In genomic region chr18:12857215-12857924, GRCh38 we compare ENCODE assay signal across 12 cellular contexts. TPM values are rescaled to one million over a fixed set of nuclear protein-coding genes. Genes with fewer than 3 reads are reported as not detected.
A peak's percentile ranks its signal among the peaks of the same experiment; 100 is the strongest.
DNase-seq lines count a peak whose midpoint lies in the region; TF ChIP-seq lines count a peak whose summit lies in the region.
"Had no signal": no experiment of that assay in that cellular context is flagged by ENCODE, and none has a peak within 500 bp of the region (broad histone marks: within the 10 kb centered on the region; RNA-seq: fewer than 3 reads in every experiment).

No MANE protein-coding gene starts in this region.

- H3K79me2 ChIP-seq in KMS-11 (ENCODE audit: insufficient read depth, low read depth) (peaks cover 82% of the 10 kb centered on the region), neural progenitor cell (ENCODE audit: low read depth) (peaks cover 68% of the 10 kb centered on the region)

- peaks cover 8% of the 10 kb centered on the region for H3F3A ChIP-seq in neural progenitor cell (ENCODE audit: low read depth)

- H3K4me3 ChIP-seq in GM06990 (replicated peaks; ENCODE audit: low read depth, low read length), result no peak overlapping the region
- no peak overlapping the region for H3K4me3 ChIP-seq in KMS-11 (IDR thresholded peaks at IDR 0.05; ENCODE audit: insufficient read depth, low read depth, low read length)
- no peak overlapping the region for H3K4me3 ChIP-seq in neural progenitor cell
- H3K4me3 ChIP-seq: colonic mucosa had no signal

- H3K36me3 ChIP-seq in GM06990 (ENCODE audit: control insufficient read depth, insufficient read depth, low read length), result no peaks in the 10 kb centered on the region
- H3K36me3 ChIP-seq in KMS-11 (ENCODE audit: insufficient read depth), result no peaks in the 10 kb centered on the region
- no peaks in the 10 kb centered on the region for H3K36me3 ChIP-seq in neural progenitor cell
- H3K36me3 ChIP-seq: colonic mucosa had no signal

- no peak overlapping the region for H2AFZ ChIP-seq in KMS-11 (ENCODE audit: low read depth)
- H2AFZ ChIP-seq in neural progenitor cell (replicated peaks), result no peak overlapping the region

- intact Hi-C loops in activated T-helper 1 cell treated with anti-CD3 and anti-CD28 coated beads, Interleukin-12 subunit alpha, Interleukin-12 subunit beta, Interleukin-2, Interleukin-4 antibody, amounts not matched to agents 30 ng/mL and 10 ng/mL and 1 ng/mL, durations not matched to agents 14 hours and 24 hours and 36 hours (cut with micrococcal nuclease), result loop anchor here (1.0 to 5.0 kb wide), 3 partner anchors 18 to 35 kb away; no protein-coding TSS in a partner anchor

- H3K4me1 ChIP-seq in KMS-11 (ENCODE audit: low read depth, poor library complexity, severe bottlenecking) (peaks cover 66% of the 10 kb centered on the region), neural progenitor cell (peaks cover 9% of the 10 kb centered on the region)
- H3K4me1 ChIP-seq: colonic mucosa had no signal

- H4K20me1 ChIP-seq in KMS-11 (ENCODE audit: insufficient read depth) (no peaks in the 10 kb centered on the region), neural progenitor cell (ENCODE audit: low read depth) (peaks cover 3% of the 10 kb centered on the region)

- H3K27ac Mint-ChIP-seq in activated T-helper 1 cell treated with anti-CD3 and anti-CD28 coated beads, Interleukin-12 subunit alpha, Interleukin-12 subunit beta, Interleukin-2, Interleukin-4 antibody, amounts not matched to agents 30 ng/mL and 10 ng/mL and 1 ng/mL, durations not matched to agents 14 hours and 24 hours and 36 hours, result peak overlapping the region; percentile 77
- no peak overlapping the region for H3K27ac Mint-ChIP-seq in neural progenitor cell

- H3K9me3 Mint-ChIP-seq in activated T-helper 1 cell treated with anti-CD3 and anti-CD28 coated beads, Interleukin-12 subunit alpha, Interleukin-12 subunit beta, Interleukin-2, Interleukin-4 antibody, amounts not matched to agents 30 ng/mL and 10 ng/mL and 1 ng/mL, durations not matched to agents 14 hours and 24 hours and 36 hours, result no peaks in the 10 kb centered on the region
- no peaks in the 10 kb centered on the region for H3K9me3 Mint-ChIP-seq in neural progenitor cell

- H3K36me3 Mint-ChIP-seq in activated T-helper 1 cell treated with anti-CD3 and anti-CD28 coated beads, Interleukin-12 subunit alpha, Interleukin-12 subunit beta, Interleukin-2, Interleukin-4 antibody, amounts not matched to agents 30 ng/mL and 10 ng/mL and 1 ng/mL, durations not matched to agents 14 hours and 24 hours and 36 hours (ENCODE audit: low read depth), result peaks cover 50% of the 10 kb centered on the region
- peaks cover 14% of the 10 kb centered on the region for H3K36me3 Mint-ChIP-seq in neural progenitor cell

- H3K4me2 ChIP-seq in KMS-11 (peak overlapping the region; percentile 64), neural progenitor cell (no peak overlapping the region)

- H3K9ac ChIP-seq in KMS-11 (no peak overlapping the region), neural progenitor cell (no peak overlapping the region)

- H3K4me3 Mint-ChIP-seq in activated T-helper 1 cell treated with anti-CD3 and anti-CD28 coated beads, Interleukin-12 subunit alpha, Interleukin-12 subunit beta, Interleukin-2, Interleukin-4 antibody, amounts not matched to agents 30 ng/mL and 10 ng/mL and 1 ng/mL, durations not matched to agents 14 hours and 24 hours and 36 hours, result peak overlapping the region; percentile 53
- H3K4me3 Mint-ChIP-seq in neural progenitor cell, result no peak overlapping the region

- no peaks in the 10 kb centered on the region for H3K9me3 ChIP-seq in neural progenitor cell (ENCODE audit: low read depth)
- H3K9me3 ChIP-seq: colonic mucosa had no signal

- H3K27me3 ChIP-seq in GM06990 (replicated peaks; ENCODE audit: control insufficient read depth, insufficient read depth, low read length) (no peaks in the 10 kb centered on the region), KMS-11 (ENCODE audit: insufficient read depth, low read depth) (no peaks in the 10 kb centered on the region), neural progenitor cell (no peaks in the 10 kb centered on the region)
- H3K27me3 ChIP-seq: colonic mucosa had no signal

- H3K4me1 Mint-ChIP-seq in activated T-helper 1 cell treated with anti-CD3 and anti-CD28 coated beads, Interleukin-12 subunit alpha, Interleukin-12 subunit beta, Interleukin-2, Interleukin-4 antibody, amounts not matched to agents 30 ng/mL and 10 ng/mL and 1 ng/mL, durations not matched to agents 14 hours and 24 hours and 36 hours (ENCODE audit: low read depth), result peaks cover 83% of the 10 kb centered on the region
- peaks cover 3% of the 10 kb centered on the region for H3K4me1 Mint-ChIP-seq in neural progenitor cell

- DNase-seq in GM06990 (ENCODE audit: extremely low read depth, insufficient read length) (peak; percentile 24), HCEC 1CT (no peak), NCI-H1694 (lab: John Stamatoyannopoulos, UW) (no peak), neural progenitor cell (ENCODE audit: low spot score) (no peak)
- DNase-seq in activated T-helper 1 cell treated with anti-CD3 and anti-CD28 coated beads, Interleukin-12 subunit alpha, Interleukin-12 subunit beta, Interleukin-2, Interleukin-4 antibody, amounts not matched to agents 30 ng/mL and 10 ng/mL and 1 ng/mL, durations not matched to agents 14 hours and 24 hours and 36 hours (ENCODE audit: low spot score), result no peak
- peak; percentile 69 for DNase-seq in stimulated activated CD4-positive, alpha-beta T cell treated with anti-CD3 and anti-CD28 coated beads, Interleukin-15, amount 100 ng/mL, for 24 hours
- DNase-seq: colonic mucosa, mesendoderm, NCI-H1694 treated with DMSO at 0.1 percent for 48 hours, SHP77 treated with DMSO at 0.1 percent for 48 hours had no signal

- H3K27me3 Mint-ChIP-seq in activated T-helper 1 cell treated with anti-CD3 and anti-CD28 coated beads, Interleukin-12 subunit alpha, Interleukin-12 subunit beta, Interleukin-2, Interleukin-4 antibody, amounts not matched to agents 30 ng/mL and 10 ng/mL and 1 ng/mL, durations not matched to agents 14 hours and 24 hours and 36 hours (ENCODE audit: insufficient read depth), result no peaks in the 10 kb centered on the region
- H3K27me3 Mint-ChIP-seq in neural progenitor cell (ENCODE audit: insufficient read depth, low read depth), result no peaks in the 10 kb centered on the region

- H3K27ac ChIP-seq in KMS-11, result peak overlapping the region; percentile 41; the same call in 1 of the 2 replicates
- H3K27ac ChIP-seq in neural progenitor cell, result no peak overlapping the region
- H3K27ac ChIP-seq: C4-2B, colonic mucosa had no signal

- TF ChIP-seq CTCF in GM06990 (IDR thresholded peaks at IDR 0.05; ENCODE audit: insufficient read depth, low read length, poor library complexity, severe bottlenecking), result no peak
- no peak for TF ChIP-seq CTCF in KMS-11 (conservative IDR thresholded peaks at IDR 0.05; ENCODE audit: low read depth, low read length)
- no peak for TF ChIP-seq CTCF in neural progenitor cell (IDR thresholded peaks at IDR 0.05)

RNA-seq across cellular contexts. Expression of gene PTPN2, which starts 26.7 kb away (rescaled TPM):
- total RNA-seq in activated T-helper 1 cell treated with anti-CD3 and anti-CD28 coated beads, Interleukin-12 subunit alpha, Interleukin-12 subunit beta, Interleukin-2, Interleukin-4 antibody, amounts not matched to agents 30 ng/mL and 10 ng/mL and 1 ng/mL, durations not matched to agents 14 hours and 24 hours and 36 hours, result 76.7 and 77.1 TPM in 2 replicates
- 47.7 and 57.9 TPM in 2 replicates for total RNA-seq in neural progenitor cell (ENCODE audit: low replicate concordance)

Comparison
In these comparisons a context has a peak if more than half of its experiments do, and no peak if none do; other contexts are left out.
1. DNase-seq: peak in GM06990 (single experiment) and stimulated activated CD4-positive, alpha-beta T cell treated with anti-CD3 and anti-CD28 coated beads, Interleukin-15, amount 100 ng/mL, for 24 hours (single experiment); none in activated T-helper 1 cell treated with anti-CD3 and anti-CD28 coated beads, Interleukin-12 subunit alpha, Interleukin-12 subunit beta, Interleukin-2, Interleukin-4 antibody, amounts not matched to agents 30 ng/mL and 10 ng/mL and 1 ng/mL, durations not matched to agents 14 hours and 24 hours and 36 hours (single experiment), HCEC 1CT (single experiment), NCI-H1694 (single experiment) and neural progenitor cell (single experiment).